ENCODE assay signal across 8 cellular contexts in the genomic region with DNA sequence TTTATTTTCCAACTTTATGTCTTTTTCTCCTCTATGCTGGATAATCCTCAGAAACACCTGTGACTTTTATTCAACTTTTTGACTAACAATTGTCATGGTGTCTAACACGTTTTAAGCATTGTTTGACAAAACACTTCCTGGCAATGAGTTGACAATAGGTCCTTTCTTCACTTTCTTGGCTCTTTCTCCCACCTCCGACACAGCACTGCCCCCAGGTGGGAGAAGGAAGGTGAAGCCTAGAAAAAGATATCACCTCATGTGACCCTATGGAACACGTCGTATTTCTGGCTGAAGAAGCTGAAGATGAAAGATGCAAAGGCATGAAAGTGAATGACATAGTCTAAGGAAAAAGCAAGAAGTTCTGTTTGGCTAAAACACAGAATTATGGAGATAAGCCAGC.
DNase-seq lines count a peak whose midpoint lies in the region; ATAC-seq, FAIRE-seq and TF ChIP-seq lines count a peak whose summit lies in the region.

No MANE protein-coding gene starts in this region.

- POLR2A ChIA-PET in K562 (lab: Yijun Ruan, JAX): no interaction called here

- peak; percentile 50 for DNase-seq in NCI-H1436 (lab: John Stamatoyannopoulos, UW)
- no peak for DNase-seq in NCI-H1436 treated with DMSO at 0.1 percent for 48 hours (lab: John Stamatoyannopoulos, UW)
- peak; percentile 7 for DNase-seq in MG63
- peak; percentile 8 to 26 (median 14) for DNase-seq in K562 (ENCODE audit: extremely low read depth in 1 of 4, low spot score in 3 of 4)
- no peak for DNase-seq in dorsolateral prefrontal cortex

- no peak for TF ChIP-seq POLR2A in K562 (conservative IDR thresholded peaks at IDR 0.05)

- peak in 1 of 2 experiments; percentile 58; a peak in 2 of 4 replicates for TF ChIP-seq RAD21 in K562 (CRISPR knock-in tag; conservative IDR thresholded peaks at IDR 0.05 in 1 of 2, IDR thresholded peaks at IDR 0.05 in 1 of 2)
- TF ChIP-seq RAD21 in neural cell (conservative IDR thresholded peaks at IDR 0.05): peak; percentile 35

- TF ChIP-seq EP300 in K562 (IDR thresholded peaks at IDR 0.05; ENCODE audit: low read length) (no peak), neural cell (conservative IDR thresholded peaks at IDR 0.05; ENCODE audit: poor library complexity, severe bottlenecking) (no peak)

- 6% methylated on average over 4 of the region's 4 CpGs for WGBS in K562 (ENCODE audit: insufficient coverage, low coverage, missing lambda C conversion rate)

- H3K4me1 ChIP-seq in K562 (replicated peaks in 1 of 2; ENCODE audit: control insufficient read depth in 2 of 2, insufficient read depth in 2 of 2, low read length in 2 of 2): no peaks in the 10 kb centered on the region

- no peak overlapping the region for H2AFZ ChIP-seq in K562 (ENCODE audit: low read depth, low read length)
- no peak overlapping the region for H2AFZ ChIP-seq in neural cell (ENCODE audit: low read depth, low read length)

- no peaks in the 10 kb centered on the region for H3F3A ChIP-seq in neural cell (ENCODE audit: insufficient read depth, low read length, poor library complexity, severe bottlenecking)

- CTCF ChIA-PET in K562 (lab: Yijun Ruan, JAX; ENCODE audit: low intra/inter-chr PET ratio): interaction anchor here (0.6 kb wide), 1 partner anchor 346 kb away, joined by 4 read pairs; no protein-coding TSS in a partner anchor

- H3K9me2 ChIP-seq in neural cell (ENCODE audit: insufficient read depth, low read length): no peaks in the 10 kb centered on the region

- no peak overlapping the region for H3K9ac ChIP-seq in K562 (ENCODE audit: insufficient read depth in 1 of 2, low read depth in 2 of 2, low read length in 2 of 2)
- no peak overlapping the region for H3K9ac ChIP-seq in neural cell (ENCODE audit: low read length)

- TF ChIP-seq CTCF in K562 (IDR thresholded peaks at IDR 0.05 in 2 of 3, conservative IDR thresholded peaks at IDR 0.05 in 1 of 3; ENCODE audit: insufficient read depth in 2 of 3, low read depth in 1 of 3, low read length in 3 of 3): peak; percentile 28 to 54 (median 52); a peak in 5 of 6 replicates
- peak; percentile 40 for TF ChIP-seq CTCF in neural cell (IDR thresholded peaks at IDR 0.05; ENCODE audit: poor library complexity, severe bottlenecking)
- peak in 6 of 56 donors; percentile 14 to 33 (median 18) for TF ChIP-seq CTCF in dorsolateral prefrontal cortex (IDR thresholded peaks at IDR 0.05 in 54 of 56, conservative IDR thresholded peaks at IDR 0.05 in 2 of 56; ENCODE audit: low read depth in 1 of 56, partially characterized antibody in 56 of 56)

- intact Hi-C loops in K562 (cut with micrococcal nuclease): loop anchor here (5.0 to 10.0 kb wide), 2 partner anchors 198 to 340 kb away; no protein-coding TSS in a partner anchor
- intact Hi-C loops in dorsolateral prefrontal cortex (cut with DNase I): no loop called here

- peak; percentile 66; the same call in 2 of the 3 replicates for ATAC-seq in K562
- ATAC-seq in GM19328 (IDR thresholded peaks at IDR 0.05; ENCODE audit: unreplicated experiment): no peak
- no peak for ATAC-seq in GM21423 (IDR thresholded peaks at IDR 0.05; ENCODE audit: unreplicated experiment)

- H3K36me3 ChIP-seq in MG63 (no peaks in the 10 kb centered on the region), K562 (ENCODE audit: control insufficient read depth, insufficient read depth, low read length) (no peaks in the 10 kb centered on the region), neural cell (ENCODE audit: insufficient read depth, low read length) (no peaks in the 10 kb centered on the region)

- no peaks in the 10 kb centered on the region for H3K9me3 ChIP-seq in MG63
- H3K9me3 ChIP-seq in K562 (replicated peaks; ENCODE audit: control insufficient read depth, insufficient read depth, low read depth, low read length): no peaks in the 10 kb centered on the region
- H3K9me3 ChIP-seq in neural cell (ENCODE audit: low read length): no peaks in the 10 kb centered on the region

- no peaks in the 10 kb centered on the region for H3K27me3 ChIP-seq in MG63
- H3K27me3 ChIP-seq in K562 (ENCODE audit: control insufficient read depth in 2 of 2, insufficient read depth in 2 of 2, low read length in 2 of 2): no peaks in the 10 kb centered on the region
- no peaks in the 10 kb centered on the region for H3K27me3 ChIP-seq in neural cell (ENCODE audit: insufficient read depth, low read depth, low read length)
- H3K27me3 ChIP-seq in dorsolateral prefrontal cortex: no peaks in the 10 kb centered on the region

- in situ Hi-C loops in K562 (cut with MboI): no loop called here

- H3K4me3 ChIP-seq in MG63: no peak overlapping the region
- H3K4me3 ChIP-seq in K562: no peak overlapping the region
- no peak overlapping the region for H3K4me3 ChIP-seq in neural cell (ENCODE audit: low read length)
- no peak overlapping the region for H3K4me3 ChIP-seq in dorsolateral prefrontal cortex

- H3K4me2 ChIP-seq in K562 (ENCODE audit: insufficient read depth, low read length) (no peak overlapping the region), neural cell (ENCODE audit: low read length) (no peak overlapping the region)

- H3K27ac ChIP-seq in K562 (ENCODE audit: extremely low read depth, low read depth, low read length): no peak overlapping the region
- H3K27ac ChIP-seq in neural cell (ENCODE audit: low read length): no peak overlapping the region
- no peak overlapping the region for H3K27ac ChIP-seq in dorsolateral prefrontal cortex

- FAIRE-seq in K562 (lab: Jason Lieb, UNC): peak; percentile 70

- no peaks in the 10 kb centered on the region for H3K9me1 ChIP-seq in K562 (ENCODE audit: control insufficient read depth, insufficient read depth, low read length)

- H3K79me2 ChIP-seq in K562 (ENCODE audit: control insufficient read depth, insufficient read depth, low read length) (no peaks in the 10 kb centered on the region), neural cell (replicated peaks; ENCODE audit: insufficient read depth, low read length) (no peaks in the 10 kb centered on the region)

- H4K20me1 ChIP-seq in K562 (replicated peaks; ENCODE audit: control insufficient read depth, insufficient read depth, low read length): no peaks in the 10 kb centered on the region
- H4K20me1 ChIP-seq in neural cell (ENCODE audit: insufficient read depth): no peaks in the 10 kb centered on the region

- no TSS peak for BruUV-seq in K562 (replicated peaks; lab: Mats Ljungman, UMichigan)

TF ChIP-seq in K562, 482 proteins besides CTCF, POLR2A, EP300 and RAD21 (continues in another document):
- TF ChIP-seq, protein P1, sequence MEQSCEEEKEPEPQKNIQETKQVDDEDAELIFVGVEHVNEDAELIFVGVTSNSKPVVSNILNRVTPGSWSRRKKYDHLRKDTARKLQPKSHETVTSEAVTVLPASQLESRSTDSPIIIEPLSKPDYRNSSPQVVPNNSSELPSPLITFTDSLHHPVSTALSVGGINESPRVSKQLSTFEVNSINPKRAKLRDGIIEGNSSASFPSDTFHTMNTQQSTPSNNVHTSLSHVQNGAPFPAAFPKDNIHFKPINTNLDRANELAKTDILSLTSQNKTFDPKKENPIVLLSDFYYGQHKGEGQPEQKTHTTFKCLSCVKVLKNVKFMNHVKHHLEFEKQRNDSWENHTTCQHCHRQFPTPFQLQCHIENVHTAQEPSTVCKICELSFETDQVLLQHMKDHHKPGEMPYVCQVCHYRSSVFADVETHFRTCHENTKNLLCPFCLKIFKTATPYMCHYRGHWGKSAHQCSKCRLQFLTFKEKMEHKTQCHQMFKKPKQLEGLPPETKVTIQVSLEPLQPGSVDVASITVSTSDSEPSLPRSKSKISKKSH (CRISPR knock-in tag; IDR thresholded peaks at IDR 0.05): no peak
- TF ChIP-seq NCOA2 (IDR thresholded peaks at IDR 0.05; ENCODE audit: partially characterized antibody in 2 of 2) (no peak), MTA3 (IDR thresholded peaks at IDR 0.05; ENCODE audit: borderline replicate concordance) (no peak), ZKSCAN1 (IDR thresholded peaks at IDR 0.05; ENCODE audit: low read depth, low read length) (no peak), ZNF57 (CRISPR knock-in tag; IDR thresholded peaks at IDR 0.05) (no peak), ZBTB1 (CRISPR knock-in tag; IDR thresholded peaks at IDR 0.05; ENCODE audit: borderline replicate concordance, low read depth) (no peak)

TF ChIP-seq in neural cell, 6 proteins besides CTCF, POLR2A, EP300 and RAD21:
- TF ChIP-seq SMC3 (conservative IDR thresholded peaks at IDR 0.05; ENCODE audit: poor library complexity): peak; percentile 32
- TF ChIP-seq, protein P2, sequence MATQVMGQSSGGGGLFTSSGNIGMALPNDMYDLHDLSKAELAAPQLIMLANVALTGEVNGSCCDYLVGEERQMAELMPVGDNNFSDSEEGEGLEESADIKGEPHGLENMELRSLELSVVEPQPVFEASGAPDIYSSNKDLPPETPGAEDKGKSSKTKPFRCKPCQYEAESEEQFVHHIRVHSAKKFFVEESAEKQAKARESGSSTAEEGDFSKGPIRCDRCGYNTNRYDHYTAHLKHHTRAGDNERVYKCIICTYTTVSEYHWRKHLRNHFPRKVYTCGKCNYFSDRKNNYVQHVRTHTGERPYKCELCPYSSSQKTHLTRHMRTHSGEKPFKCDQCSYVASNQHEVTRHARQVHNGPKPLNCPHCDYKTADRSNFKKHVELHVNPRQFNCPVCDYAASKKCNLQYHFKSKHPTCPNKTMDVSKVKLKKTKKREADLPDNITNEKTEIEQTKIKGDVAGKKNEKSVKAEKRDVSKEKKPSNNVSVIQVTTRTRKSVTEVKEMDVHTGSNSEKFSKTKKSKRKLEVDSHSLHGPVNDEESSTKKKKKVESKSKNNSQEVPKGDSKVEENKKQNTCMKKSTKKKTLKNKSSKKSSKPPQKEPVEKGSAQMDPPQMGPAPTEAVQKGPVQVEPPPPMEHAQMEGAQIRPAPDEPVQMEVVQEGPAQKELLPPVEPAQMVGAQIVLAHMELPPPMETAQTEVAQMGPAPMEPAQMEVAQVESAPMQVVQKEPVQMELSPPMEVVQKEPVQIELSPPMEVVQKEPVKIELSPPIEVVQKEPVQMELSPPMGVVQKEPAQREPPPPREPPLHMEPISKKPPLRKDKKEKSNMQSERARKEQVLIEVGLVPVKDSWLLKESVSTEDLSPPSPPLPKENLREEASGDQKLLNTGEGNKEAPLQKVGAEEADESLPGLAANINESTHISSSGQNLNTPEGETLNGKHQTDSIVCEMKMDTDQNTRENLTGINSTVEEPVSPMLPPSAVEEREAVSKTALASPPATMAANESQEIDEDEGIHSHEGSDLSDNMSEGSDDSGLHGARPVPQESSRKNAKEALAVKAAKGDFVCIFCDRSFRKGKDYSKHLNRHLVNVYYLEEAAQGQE (IDR thresholded peaks at IDR 0.05; ENCODE audit: borderline replicate concordance): no peak

Comparison
In these comparisons a context has a peak if more than half of its experiments do, and no peak if none do; other contexts are left out.
1. DNase-seq: peak in NCI-H1436 (single experiment), MG63 (single experiment) and K562 (4 of 4); none in NCI-H1436 treated with DMSO at 0.1 percent for 48 hours (single experiment) and dorsolateral prefrontal cortex (0 of 10).